37 cellular contexts compared by ENCODE assay signal in genomic region chr1:94827434-94827833, GRCh38. TPM values are rescaled to one million over a fixed set of nuclear protein-coding genes. Genes with fewer than 3 reads are reported as not detected.
"Had no signal": no experiment of that assay in that cellular context is flagged by ENCODE, and none has a peak within 500 bp of the region (broad histone marks: within the 10 kb centered on the region; RNA-seq: fewer than 3 reads in every experiment).

No MANE protein-coding gene starts in this region.

- H3K9me3 ChIP-seq: MG63, Peyer's patch had no signal

- ATAC-seq: activated CD8-positive, alpha-beta T cell treated with anti-CD3 and anti-CD28 coated beads for 36 hours; activated T-cell treated with anti-CD3 and anti-CD28 coated beads, Interleukin-2, amount 50 U/mL, for 72 hours; activated T-helper 17 cell treated with anti-CD3 and anti-CD28 coated beads, Interleukin-2, amount 50 U/mL, for 72 hours had no signal

- H3K27ac ChIP-seq: brain microvascular endothelial cell, Peyer's patch, WERI-Rb-1 had no signal

- H3K27me3 ChIP-seq: brain microvascular endothelial cell, MG63, Peyer's patch had no signal

- H3K4me3 ChIP-seq: MG63, Peyer's patch had no signal

- H3K36me3 ChIP-seq: brain microvascular endothelial cell, MG63 had no signal

- DNase-seq: activated CD4-positive, alpha-beta T cell treated with anti-CD3 and anti-CD28 coated beads, Interleukin-2, amount 10 ng/mL, durations not matched to agents 24 days and 14 days; activated CD4-positive, alpha-beta T cell treated with anti-CD3 and anti-CD28 coated beads, Interleukin-2, amount 50 U/mL, for 4 hours; activated CD4-positive, CD25-positive, alpha-beta regulatory T cell; activated CD8-positive, alpha-beta T cell treated with anti-CD3 and anti-CD28 coated beads for 36 hours; activated effector memory CD4-positive, alpha-beta T cell treated with anti-CD3 and anti-CD28 coated beads, Interleukin-2, amount 50 U/mL, for 16 hours; activated naive CD4-positive, alpha-beta T cell; activated naive CD4-positive, alpha-beta T cell treated with anti-CD3 and anti-CD28 coated beads, Interleukin-2, amount 50 U/mL, for 16 hours; activated naive CD8-positive, alpha-beta T cell treated with anti-CD3 and anti-CD28 coated beads for 36 hours; activated T-cell treated with anti-CD3 and anti-CD28 coated beads, Interleukin-2, amount 50 U/mL, for 1 hour; activated T-cell treated with anti-CD3 and anti-CD28 coated beads, Interleukin-2, amount 50 U/mL, for 72 hours; amniotic stem cell; aorta; brain microvascular endothelial cell; central memory CD4-positive, alpha-beta T cell; Kasumi-1; KG1; MG63; NCI-H1048; NCI-H1105 treated with DMSO at 0.1 percent for 48 hours; NCI-H1436; NCI-H1694; NCI-H1930; NCI-H2107; NCI-H2171; NCI-H510A; NCI-H526 treated with DMSO at 0.1 percent for 48 hours; NCI-H82; NK-92 treated with Interleukin-12 subunit alpha and Interleukin-12 subunit beta, amount 100 ng/mL, for 24 hours; PC-3; Peyer's patch; RPMI8226; SIG-M5; T1000; WERI-Rb-1 had no signal

RNA-seq across cellular contexts. Expression of gene SLC44A3, which starts 7.3 kb away (rescaled TPM):
- total RNA-seq: activated CD4-positive, alpha-beta T cell treated with anti-CD3 and anti-CD28 coated beads, Interleukin-2, amount 10 ng/mL, durations not matched to agents 24 days and 14 days; activated CD8-positive, alpha-beta memory T cell treated with anti-CD3 and anti-CD28 coated beads for 36 hours; activated CD8-positive, alpha-beta T cell treated with anti-CD3 and anti-CD28 coated beads for 36 hours; activated naive CD8-positive, alpha-beta T cell treated with anti-CD3 and anti-CD28 coated beads for 36 hours; activated T-cell treated with anti-CD3 and anti-CD28 coated beads, Interleukin-2, amount 50 U/mL, for 72 hours; T-helper 2 cell treated with Interferon-gamma antibody and Interleukin-4, amounts not matched to agents 100 ng/mL and 5 ng/mL, for 36 hours had no signal
